ENCODE assay signal across 9 cellular contexts in the genomic region with DNA sequence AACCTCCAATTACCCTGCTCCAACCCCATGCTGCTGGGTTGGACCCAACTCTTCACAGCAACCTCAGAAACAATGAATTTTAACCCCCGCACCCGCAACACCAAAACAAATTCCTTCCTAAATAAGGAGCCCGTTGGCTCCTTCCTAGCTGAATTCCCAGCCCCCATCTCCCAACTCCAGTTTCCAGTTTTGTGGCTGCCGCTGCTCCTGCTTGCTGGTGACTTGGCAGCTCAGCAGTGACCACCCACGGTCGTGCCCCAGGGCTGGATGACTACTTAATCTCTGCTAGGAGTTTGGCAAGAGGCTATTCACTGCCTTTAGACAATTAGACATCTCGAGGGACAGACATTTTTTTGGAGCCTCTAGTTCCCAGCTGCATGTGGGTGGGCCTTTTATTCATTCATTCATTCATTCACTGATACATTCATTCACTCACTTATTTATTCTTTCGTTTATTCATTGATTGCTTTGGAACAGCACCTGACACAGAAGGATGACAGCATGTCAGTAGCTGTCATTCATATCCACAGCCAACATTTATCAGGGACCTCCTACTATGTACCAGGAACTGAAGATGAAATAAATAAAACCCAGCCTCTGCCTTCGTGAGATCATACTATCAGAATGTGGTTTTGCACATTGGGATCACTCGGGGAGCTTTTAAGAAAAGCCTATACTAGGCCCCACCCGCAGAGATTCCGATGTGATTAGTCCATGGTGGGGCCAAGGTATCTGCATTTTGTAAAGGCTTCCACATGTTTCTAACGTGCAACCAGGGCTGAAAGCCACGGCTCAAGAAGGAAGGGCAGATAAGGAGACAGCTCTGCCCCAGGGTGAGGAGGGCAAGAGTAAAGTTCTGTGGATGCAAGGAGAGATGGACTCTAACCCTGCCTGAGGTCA.
DNase-seq lines count a peak whose midpoint lies in the region; ATAC-seq and TF ChIP-seq lines count a peak whose summit lies in the region.
"Had no signal": no experiment of that assay in that cellular context is flagged by ENCODE, and none has a peak within 500 bp of the region (broad histone marks: within the 10 kb centered on the region; RNA-seq: fewer than 3 reads in every experiment).

No MANE protein-coding gene starts in this region.

- CTCF ChIA-PET in activated CD8-positive, alpha-beta T cell treated with anti-CD3 and anti-CD28 coated beads, Interleukin-2, amount 10 ng/mL, durations not matched to agents 7 days and 5 days (lab: Charles Lee) = no interaction called here

- no peaks in the 10 kb centered on the region for H3K36me3 ChIP-seq in ectodermal cell (ENCODE audit: control insufficient read depth, insufficient read depth, low read length)

- no peak overlapping the region for H3K4me3 ChIP-seq in ectodermal cell (ENCODE audit: insufficient read depth, low read depth, low read length)

- no peaks in the 10 kb centered on the region for H3K27me3 Mint-ChIP-seq in activated CD8-positive, alpha-beta T cell treated with anti-CD3 and anti-CD28 coated beads, Interleukin-2, amount 10 ng/mL, durations not matched to agents 7 days and 5 days (ENCODE audit: low read depth)
- H3K27me3 Mint-ChIP-seq in stimulated activated memory B cell treated with anti-CD40 and anti-IgM and Interleukin-4, amounts not matched to agents 10 μg/mL and 1 μg/mL and 100 μg/mL, for 72 hours = peaks cover 59% of the 10 kb centered on the region
- H3K27me3 Mint-ChIP-seq: activated naive CD8-positive, alpha-beta T cell treated with anti-CD3 and anti-CD28 coated beads for 36 hours had no signal

- ATAC-seq in activated CD8-positive, alpha-beta T cell treated with anti-CD3 and anti-CD28 coated beads, Interleukin-2, amount 10 ng/mL, durations not matched to agents 7 days and 5 days = no peak
- ATAC-seq in GM19397 (IDR thresholded peaks at IDR 0.05; ENCODE audit: unreplicated experiment) = no peak
- ATAC-seq in stimulated activated memory B cell treated with anti-CD40 and anti-IgM and Interleukin-4, amounts not matched to agents 10 μg/mL and 1 μg/mL and 100 μg/mL, for 72 hours = no peak

- H3K4me3 Mint-ChIP-seq in activated CD8-positive, alpha-beta T cell treated with anti-CD3 and anti-CD28 coated beads, Interleukin-2, amount 10 ng/mL, durations not matched to agents 7 days and 5 days = no peak overlapping the region
- no peak overlapping the region for H3K4me3 Mint-ChIP-seq in stimulated activated memory B cell treated with anti-CD40 and anti-IgM and Interleukin-4, amounts not matched to agents 10 μg/mL and 1 μg/mL and 100 μg/mL, for 72 hours
- H3K4me3 Mint-ChIP-seq: activated naive CD8-positive, alpha-beta T cell treated with anti-CD3 and anti-CD28 coated beads for 36 hours had no signal

- H3K9me3 Mint-ChIP-seq in activated CD8-positive, alpha-beta T cell treated with anti-CD3 and anti-CD28 coated beads, Interleukin-2, amount 10 ng/mL, durations not matched to agents 7 days and 5 days (ENCODE audit: insufficient read depth) = no peaks in the 10 kb centered on the region
- no peaks in the 10 kb centered on the region for H3K9me3 Mint-ChIP-seq in stimulated activated memory B cell treated with anti-CD40 and anti-IgM and Interleukin-4, amounts not matched to agents 10 μg/mL and 1 μg/mL and 100 μg/mL, for 72 hours
- H3K9me3 Mint-ChIP-seq: activated naive CD8-positive, alpha-beta T cell treated with anti-CD3 and anti-CD28 coated beads for 36 hours had no signal

- H3K27me3 ChIP-seq in ectodermal cell (ENCODE audit: control insufficient read depth, insufficient read depth, low read length, poor library complexity, severe bottlenecking) = peaks cover 22% of the 10 kb centered on the region

- peak; percentile 80 for DNase-seq in AG08396 (ENCODE audit: low spot score)
- peak; percentile 13 for DNase-seq in midbrain (lab: John Stamatoyannopoulos, UW)
- no peak for DNase-seq in activated CD8-positive, alpha-beta T cell treated with anti-CD3 and anti-CD28 coated beads, Interleukin-2, amount 10 ng/mL, durations not matched to agents 7 days and 5 days
- DNase-seq in COR-L47 (lab: John Stamatoyannopoulos, UW) = no peak
- DNase-seq: activated naive CD8-positive, alpha-beta T cell treated with anti-CD3 and anti-CD28 coated beads for 36 hours had no signal

- no peaks in the 10 kb centered on the region for H3K9me3 ChIP-seq in ectodermal cell (ENCODE audit: control insufficient read depth, low read length)

- no peak overlapping the region for H3K27ac Mint-ChIP-seq in activated CD8-positive, alpha-beta T cell treated with anti-CD3 and anti-CD28 coated beads, Interleukin-2, amount 10 ng/mL, durations not matched to agents 7 days and 5 days
- no peak overlapping the region for H3K27ac Mint-ChIP-seq in stimulated activated memory B cell treated with anti-CD40 and anti-IgM and Interleukin-4, amounts not matched to agents 10 μg/mL and 1 μg/mL and 100 μg/mL, for 72 hours
- H3K27ac Mint-ChIP-seq: activated naive CD8-positive, alpha-beta T cell treated with anti-CD3 and anti-CD28 coated beads for 36 hours had no signal

- peak; percentile 24; the same call in 1 of the 2 replicates for TF ChIP-seq RAD21 in Ishikawa (IDR thresholded peaks at IDR 0.05; ENCODE audit: low read depth)

- WGBS in ectodermal cell, 2 experiments = 40 to 42% methylated on average over 14 of the region's 14 CpGs

- TF ChIP-seq EP300 in Ishikawa (IDR thresholded peaks at IDR 0.05; ENCODE audit: borderline replicate concordance) = 0 out of 2 replicates have a peak, but pooled peaks have one; percentile 15

- POLR2A ChIA-PET in activated CD8-positive, alpha-beta T cell treated with anti-CD3 and anti-CD28 coated beads, Interleukin-2, amount 10 ng/mL, durations not matched to agents 7 days and 5 days (lab: Charles Lee) = no interaction called here

- no peaks in the 10 kb centered on the region for H3K36me3 Mint-ChIP-seq in activated CD8-positive, alpha-beta T cell treated with anti-CD3 and anti-CD28 coated beads, Interleukin-2, amount 10 ng/mL, durations not matched to agents 7 days and 5 days (ENCODE audit: low read depth)
- no peaks in the 10 kb centered on the region for H3K36me3 Mint-ChIP-seq in stimulated activated memory B cell treated with anti-CD40 and anti-IgM and Interleukin-4, amounts not matched to agents 10 μg/mL and 1 μg/mL and 100 μg/mL, for 72 hours
- H3K36me3 Mint-ChIP-seq: activated naive CD8-positive, alpha-beta T cell treated with anti-CD3 and anti-CD28 coated beads for 36 hours had no signal

- no peaks in the 10 kb centered on the region for H3K4me1 Mint-ChIP-seq in activated CD8-positive, alpha-beta T cell treated with anti-CD3 and anti-CD28 coated beads, Interleukin-2, amount 10 ng/mL, durations not matched to agents 7 days and 5 days (ENCODE audit: low read depth)
- no peaks in the 10 kb centered on the region for H3K4me1 Mint-ChIP-seq in stimulated activated memory B cell treated with anti-CD40 and anti-IgM and Interleukin-4, amounts not matched to agents 10 μg/mL and 1 μg/mL and 100 μg/mL, for 72 hours

- peak overlapping the region; percentile 96 for H3K27ac ChIP-seq in ectodermal cell (ENCODE audit: insufficient read depth, low read depth, low read length, poor library complexity, severe bottlenecking)

- peaks cover 31% of the 10 kb centered on the region for H3K4me1 ChIP-seq in ectodermal cell (ENCODE audit: control insufficient read depth, insufficient read depth, low read length)

TF ChIP-seq in Ishikawa, 13 proteins besides CTCF, POLR2A, EP300 and RAD21:
- TF ChIP-seq TCF12 (IDR thresholded peaks at IDR 0.05; ENCODE audit: low read depth) = 0 out of 2 replicates have a peak, but pooled peaks have one; percentile 38
- 0 out of 2 replicates have a peak, but pooled peaks have one; percentile 7 for TF ChIP-seq TEAD4 (IDR thresholded peaks at IDR 0.05)
- TF ChIP-seq, protein P1, sequence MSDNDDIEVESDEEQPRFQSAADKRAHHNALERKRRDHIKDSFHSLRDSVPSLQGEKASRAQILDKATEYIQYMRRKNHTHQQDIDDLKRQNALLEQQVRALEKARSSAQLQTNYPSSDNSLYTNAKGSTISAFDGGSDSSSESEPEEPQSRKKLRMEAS (IDR thresholded peaks at IDR 0.05) = no peak

Comparison
In these comparisons a context has a peak if more than half of its experiments do, and no peak if none do; other contexts are left out.
1. DNase-seq: peak in AG08396 (single experiment) and midbrain (single experiment); none in activated CD8-positive, alpha-beta T cell treated with anti-CD3 and anti-CD28 coated beads, Interleukin-2, amount 10 ng/mL, durations not matched to agents 7 days and 5 days (single experiment) and COR-L47 (single experiment).